In the genomic region with DNA sequence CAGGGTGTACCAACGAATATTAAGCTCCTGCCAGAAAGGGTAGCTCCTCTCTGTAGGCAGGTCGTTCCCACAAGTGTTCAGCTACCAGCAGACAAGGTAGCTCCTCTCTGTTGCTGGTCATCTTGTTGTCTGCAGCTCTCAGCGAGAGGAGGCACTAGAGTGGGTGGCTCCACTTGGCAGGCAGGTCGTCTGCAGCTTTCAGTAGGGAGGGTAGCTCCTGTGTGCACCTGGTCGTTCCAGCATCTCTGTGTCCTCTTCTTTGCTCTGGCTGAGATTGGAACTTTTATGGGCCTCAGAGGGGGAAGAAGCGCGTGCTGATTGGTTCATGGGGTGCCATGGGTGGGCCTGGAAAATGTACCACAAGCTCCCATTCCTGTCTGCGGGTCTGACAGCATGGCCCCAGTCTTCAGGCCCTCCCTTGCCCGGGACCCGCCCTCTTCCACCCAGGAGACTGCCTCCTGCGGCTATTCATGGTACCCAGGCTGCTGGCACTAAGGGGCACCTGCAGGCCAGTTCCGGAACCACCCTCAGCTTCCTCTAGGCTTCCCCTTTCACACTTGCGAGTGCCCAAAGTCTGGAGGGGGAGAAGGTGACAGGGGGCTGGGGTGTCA, we compare ENCODE assay signal across 15 cellular contexts.
DNase-seq lines count a peak whose midpoint lies in the region; ATAC-seq, FAIRE-seq and TF ChIP-seq lines count a peak whose summit lies in the region.
"Had no signal": no experiment of that assay in that cellular context is flagged by ENCODE, and none has a peak within 500 bp of the region (broad histone marks: within the 10 kb centered on the region; RNA-seq: fewer than 3 reads in every experiment).

No MANE protein-coding gene starts in this region.

- no peak for TF ChIP-seq CTCF in colonic mucosa (IDR thresholded peaks at IDR 0.05)
- TF ChIP-seq CTCF in progenitor cell of endocrine pancreas (IDR thresholded peaks at IDR 0.05; ENCODE audit: unreplicated experiment), result no peak

- peak overlapping the region; percentile 64 for H3K4me3 Mint-ChIP-seq in progenitor cell of endocrine pancreas (ENCODE audit: low read depth)
- H3K4me3 Mint-ChIP-seq: activated naive CD8-positive, alpha-beta T cell treated with anti-CD3 and anti-CD28 coated beads, Interleukin-2, amount 10 ng/mL, durations not matched to agents 7 days and 5 days; IgD-negative memory B cell had no signal

- no peaks in the 10 kb centered on the region for H3K36me3 Mint-ChIP-seq in progenitor cell of endocrine pancreas (ENCODE audit: insufficient read depth)
- H3K36me3 Mint-ChIP-seq: activated naive CD8-positive, alpha-beta T cell treated with anti-CD3 and anti-CD28 coated beads, Interleukin-2, amount 10 ng/mL, durations not matched to agents 7 days and 5 days; IgD-negative memory B cell had no signal

- H3K27me3 ChIP-seq in colonic mucosa, result no peaks in the 10 kb centered on the region

- peaks cover 35% of the 10 kb centered on the region for H3K27me3 Mint-ChIP-seq in progenitor cell of endocrine pancreas
- H3K27me3 Mint-ChIP-seq: activated naive CD8-positive, alpha-beta T cell treated with anti-CD3 and anti-CD28 coated beads, Interleukin-2, amount 10 ng/mL, durations not matched to agents 7 days and 5 days; IgD-negative memory B cell had no signal

- H3K4me1 ChIP-seq in ES-I3 (ENCODE audit: insufficient read depth, low read length) (no peaks in the 10 kb centered on the region), colonic mucosa (no peaks in the 10 kb centered on the region)
- H3K4me1 ChIP-seq: prostate gland had no signal

- H3K9ac ChIP-seq in ES-I3 (ENCODE audit: low read depth, low read length) (peak overlapping the region; percentile 49; the same call in 1 of the 2 replicates), colonic mucosa (ENCODE audit: low read depth in 2 of 2, low read length in 2 of 2) (no peak overlapping the region)

- H3K9me3 ChIP-seq in ES-I3 (ENCODE audit: control insufficient read depth, insufficient read depth, low read length) (no peaks in the 10 kb centered on the region), colonic mucosa (no peaks in the 10 kb centered on the region)
- H3K9me3 ChIP-seq: prostate gland had no signal

- no peak overlapping the region for H3K27ac ChIP-seq in colonic mucosa
- H3K27ac ChIP-seq: C4-2B had no signal

- H3K36me3 ChIP-seq in ES-I3 (ENCODE audit: insufficient read depth, low read length) (no peaks in the 10 kb centered on the region), colonic mucosa (no peaks in the 10 kb centered on the region)
- H3K36me3 ChIP-seq: prostate gland had no signal

- ATAC-seq in GM18909 (IDR thresholded peaks at IDR 0.05; ENCODE audit: poor library complexity, unreplicated experiment), result no peak

- FAIRE-seq in HTR-8/SVneo (lab: Jason Lieb, UNC), result no peak
- FAIRE-seq: endothelial cell of umbilical vein had no signal

- peak; percentile 49 for DNase-seq in NCI-H2081 treated with DMSO at 0.1 percent for 48 hours (lab: John Stamatoyannopoulos, UW)
- DNase-seq in colonic mucosa, result no peak
- DNase-seq in progenitor cell of endocrine pancreas (ENCODE audit: low spot score, unreplicated experiment), result no peak
- no peak for DNase-seq in T1000 (lab: John Stamatoyannopoulos, UW)
- no peak for DNase-seq in HTR-8/SVneo (ENCODE audit: insufficient read length, low spot score)
- DNase-seq: activated CD4-positive, alpha-beta T cell treated with anti-CD3 and anti-CD28 coated beads for 4 hours; activated naive CD8-positive, alpha-beta T cell treated with anti-CD3 and anti-CD28 coated beads, Interleukin-2, amount 10 ng/mL, durations not matched to agents 7 days and 5 days; central memory CD4-positive, alpha-beta T cell; NCI-H1092 treated with DMSO at 0.1 percent for 48 hours had no signal

- H3K4me1 Mint-ChIP-seq in progenitor cell of endocrine pancreas (ENCODE audit: low read depth), result peaks cover 12% of the 10 kb centered on the region
- H3K4me1 Mint-ChIP-seq: activated naive CD8-positive, alpha-beta T cell treated with anti-CD3 and anti-CD28 coated beads, Interleukin-2, amount 10 ng/mL, durations not matched to agents 7 days and 5 days had no signal

- peak overlapping the region; percentile 56 for H3K27ac Mint-ChIP-seq in progenitor cell of endocrine pancreas
- H3K27ac Mint-ChIP-seq: activated naive CD8-positive, alpha-beta T cell treated with anti-CD3 and anti-CD28 coated beads, Interleukin-2, amount 10 ng/mL, durations not matched to agents 7 days and 5 days; IgD-negative memory B cell had no signal

- intact Hi-C loops in colonic mucosa (cut with DNase I), result no loop called here

- H3K4me3 ChIP-seq in colonic mucosa, result peak overlapping the region; percentile 30
- H3K4me3 ChIP-seq: prostate gland had no signal

- H3K9me3 Mint-ChIP-seq in progenitor cell of endocrine pancreas (ENCODE audit: low read depth), result no peaks in the 10 kb centered on the region
- H3K9me3 Mint-ChIP-seq: activated naive CD8-positive, alpha-beta T cell treated with anti-CD3 and anti-CD28 coated beads, Interleukin-2, amount 10 ng/mL, durations not matched to agents 7 days and 5 days had no signal
